Comparison of ENCODE assay signal across 1 cellular context in genomic region chr1:21667348-21668231, GRCh38.
TF ChIP-seq lines count a peak whose summit lies in the region.

No MANE protein-coding gene starts in this region.

TF ChIP-seq in K562, 482 proteins besides CTCF, POLR2A, EP300 and RAD21 (continued from another document):
- TF ChIP-seq, protein P1, sequence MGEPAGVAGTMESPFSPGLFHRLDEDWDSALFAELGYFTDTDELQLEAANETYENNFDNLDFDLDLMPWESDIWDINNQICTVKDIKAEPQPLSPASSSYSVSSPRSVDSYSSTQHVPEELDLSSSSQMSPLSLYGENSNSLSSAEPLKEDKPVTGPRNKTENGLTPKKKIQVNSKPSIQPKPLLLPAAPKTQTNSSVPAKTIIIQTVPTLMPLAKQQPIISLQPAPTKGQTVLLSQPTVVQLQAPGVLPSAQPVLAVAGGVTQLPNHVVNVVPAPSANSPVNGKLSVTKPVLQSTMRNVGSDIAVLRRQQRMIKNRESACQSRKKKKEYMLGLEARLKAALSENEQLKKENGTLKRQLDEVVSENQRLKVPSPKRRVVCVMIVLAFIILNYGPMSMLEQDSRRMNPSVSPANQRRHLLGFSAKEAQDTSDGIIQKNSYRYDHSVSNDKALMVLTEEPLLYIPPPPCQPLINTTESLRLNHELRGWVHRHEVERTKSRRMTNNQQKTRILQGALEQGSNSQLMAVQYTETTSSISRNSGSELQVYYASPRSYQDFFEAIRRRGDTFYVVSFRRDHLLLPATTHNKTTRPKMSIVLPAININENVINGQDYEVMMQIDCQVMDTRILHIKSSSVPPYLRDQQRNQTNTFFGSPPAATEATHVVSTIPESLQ (CRISPR knock-in tag; IDR thresholded peaks at IDR 0.05), result no peak
- TF ChIP-seq MED1 (CRISPR knock-in tag; IDR thresholded peaks at IDR 0.05; ENCODE audit: borderline replicate concordance) (no peak), MAZ (CRISPR knock-in tag; conservative IDR thresholded peaks at IDR 0.05 in 1 of 2, IDR thresholded peaks at IDR 0.05 in 1 of 2) (no peak), NR2F6 (CRISPR knock-in tag; IDR thresholded peaks at IDR 0.05) (no peak), ZC3H11A (IDR thresholded peaks at IDR 0.05; ENCODE audit: low read depth, low read length) (no peak), SIN3A (IDR thresholded peaks at IDR 0.05; ENCODE audit: borderline replicate concordance in 2 of 2, control insufficient read depth in 1 of 2, low read depth in 2 of 2, low read length in 2 of 2) (no peak), POU5F1 (IDR thresholded peaks at IDR 0.05; ENCODE audit: borderline replicate concordance, low read depth, low read length, partially characterized antibody) (no peak), ZNF253 (CRISPR knock-in tag; conservative IDR thresholded peaks at IDR 0.05) (no peak), JUN (IDR thresholded peaks at IDR 0.05; ENCODE audit: borderline replicate concordance, low read depth, low read length) (no peak), JUN (CRISPR knock-in tag; IDR thresholded peaks at IDR 0.05; ENCODE audit: borderline replicate concordance) (no peak), YY1 (IDR thresholded peaks at IDR 0.05; ENCODE audit: borderline replicate concordance in 1 of 3, control insufficient read depth in 1 of 3, extremely low read depth in 1 of 3, insufficient read depth in 3 of 3, insufficient read length in 1 of 3, insufficient replicate concordance in 2 of 3, low read depth in 1 of 3, low read length in 2 of 3) (no peak), FOXA1 (IDR thresholded peaks at IDR 0.05; ENCODE audit: borderline replicate concordance) (no peak), ZNF717 (CRISPR knock-in tag; IDR thresholded peaks at IDR 0.05) (no peak), ZNF707 (CRISPR knock-in tag; conservative IDR thresholded peaks at IDR 0.05) (no peak), BMI1 (IDR thresholded peaks at IDR 0.05; ENCODE audit: low read length) (no peak), ATF7 (IDR thresholded peaks at IDR 0.05) (no peak), RBBP5 (IDR thresholded peaks at IDR 0.05; ENCODE audit: borderline replicate concordance, insufficient read depth, low read length, poor library complexity, severe bottlenecking) (no peak), ZNF79 (CRISPR knock-in tag; IDR thresholded peaks at IDR 0.05; ENCODE audit: low read depth) (no peak)
- TF ChIP-seq, protein P2, sequence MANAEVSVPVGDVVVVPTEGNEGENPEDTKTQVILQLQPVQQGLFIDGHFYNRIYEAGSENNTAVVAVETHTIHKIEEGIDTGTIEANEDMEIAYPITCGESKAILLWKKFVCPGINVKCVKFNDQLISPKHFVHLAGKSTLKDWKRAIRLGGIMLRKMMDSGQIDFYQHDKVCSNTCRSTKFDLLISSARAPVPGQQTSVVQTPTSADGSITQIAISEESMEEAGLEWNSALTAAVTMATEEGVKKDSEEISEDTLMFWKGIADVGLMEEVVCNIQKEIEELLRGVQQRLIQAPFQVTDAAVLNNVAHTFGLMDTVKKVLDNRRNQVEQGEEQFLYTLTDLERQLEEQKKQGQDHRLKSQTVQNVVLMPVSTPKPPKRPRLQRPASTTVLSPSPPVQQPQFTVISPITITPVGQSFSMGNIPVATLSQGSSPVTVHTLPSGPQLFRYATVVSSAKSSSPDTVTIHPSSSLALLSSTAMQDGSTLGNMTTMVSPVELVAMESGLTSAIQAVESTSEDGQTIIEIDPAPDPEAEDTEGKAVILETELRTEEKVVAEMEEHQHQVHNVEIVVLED (CRISPR knock-in tag; IDR thresholded peaks at IDR 0.05), result no peak
- TF ChIP-seq, protein P3, sequence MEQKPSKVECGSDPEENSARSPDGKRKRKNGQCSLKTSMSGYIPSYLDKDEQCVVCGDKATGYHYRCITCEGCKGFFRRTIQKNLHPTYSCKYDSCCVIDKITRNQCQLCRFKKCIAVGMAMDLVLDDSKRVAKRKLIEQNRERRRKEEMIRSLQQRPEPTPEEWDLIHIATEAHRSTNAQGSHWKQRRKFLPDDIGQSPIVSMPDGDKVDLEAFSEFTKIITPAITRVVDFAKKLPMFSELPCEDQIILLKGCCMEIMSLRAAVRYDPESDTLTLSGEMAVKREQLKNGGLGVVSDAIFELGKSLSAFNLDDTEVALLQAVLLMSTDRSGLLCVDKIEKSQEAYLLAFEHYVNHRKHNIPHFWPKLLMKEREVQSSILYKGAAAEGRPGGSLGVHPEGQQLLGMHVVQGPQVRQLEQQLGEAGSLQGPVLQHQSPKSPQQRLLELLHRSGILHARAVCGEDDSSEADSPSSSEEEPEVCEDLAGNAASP (IDR thresholded peaks at IDR 0.05), result no peak
